Comparison of ENCODE assay signal across 11 cellular contexts in the genomic region with DNA sequence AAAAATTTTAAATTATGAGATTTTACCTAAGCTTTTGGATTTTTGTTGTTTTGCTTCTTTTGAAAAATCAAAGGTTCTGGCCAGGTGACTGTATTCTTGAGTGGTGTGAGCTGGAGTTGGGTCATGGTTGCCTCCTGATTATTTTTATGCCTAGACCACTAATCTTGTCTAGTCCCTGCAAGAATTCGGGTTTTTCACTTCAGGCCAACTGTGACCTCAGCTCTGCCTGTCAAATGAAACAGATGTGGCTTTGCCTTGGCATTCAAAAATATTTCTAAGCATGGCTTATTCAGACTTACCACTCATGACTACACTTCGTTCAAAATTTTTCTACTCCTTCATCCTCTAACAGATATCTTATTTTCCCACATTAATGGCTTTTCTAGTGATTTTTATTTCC. TPM values are rescaled to one million over a fixed set of nuclear protein-coding genes. Genes with fewer than 3 reads are reported as not detected.
A peak's percentile ranks its signal among the peaks of the same experiment; 100 is the strongest.
DNase-seq lines count a peak whose midpoint lies in the region; ATAC-seq and TF ChIP-seq lines count a peak whose summit lies in the region.
"Had no signal": no experiment of that assay in that cellular context is flagged by ENCODE, and none has a peak within 500 bp of the region (broad histone marks: within the 10 kb centered on the region; RNA-seq: fewer than 3 reads in every experiment).

No MANE protein-coding gene starts in this region.

- TF ChIP-seq CTCF in AG04450 (IDR thresholded peaks at IDR 0.05; ENCODE audit: low read depth, low read length) (no peak), OCI-LY1 (IDR thresholded peaks at IDR 0.05; ENCODE audit: low read length) (no peak), neutrophil (IDR thresholded peaks at IDR 0.05) (no peak), Peyer's patch (IDR thresholded peaks at IDR 0.05) (no peak)

- TF ChIP-seq POLR2A in Peyer's patch (IDR thresholded peaks at IDR 0.05), result no peak

- H3K27me3 ChIP-seq in AG04450 (ENCODE audit: control insufficient read depth, insufficient read depth, low read length) (no peaks in the 10 kb centered on the region), OCI-LY1 (ENCODE audit: insufficient read depth, low read length) (no peaks in the 10 kb centered on the region), neutrophil (no peaks in the 10 kb centered on the region), Peyer's patch (no peaks in the 10 kb centered on the region)

- DNase-seq in AG04450 (ENCODE audit: low read depth, low spot score), result no peak
- DNase-seq in fibroblast of gingiva (ENCODE audit: low read depth), result peak; percentile 35
- no peak for DNase-seq in activated CD4-positive, alpha-beta T cell treated with anti-CD3 and anti-CD28 coated beads for 1 hour
- DNase-seq in activated T-cell treated with anti-CD3 and anti-CD28 coated beads, Interleukin-2, amount 50 U/mL, for 1 hour, result no peak
- DNase-seq in Peyer's patch, result no peak
- DNase-seq: activated CD4-positive, alpha-beta T cell treated with anti-CD3 and anti-CD28 coated beads for 4 hours; MV-4-11; NCI-H446 treated with DMSO at 0.1 percent for 48 hours had no signal

- ATAC-seq in HG03571 (IDR thresholded peaks at IDR 0.05; ENCODE audit: unreplicated experiment), result no peak

- POLR2A ChIA-PET in AG04450 (lab: Yijun Ruan, JAX), result interaction anchor here (1.2 to 2.3 kb wide), 5 partner anchors 12 to 26 kb away, joined by 4 to 15 read pairs (median 8); a partner anchor contains a TSS

- peak overlapping the region; percentile 14 for H3K4me2 ChIP-seq in OCI-LY1 (ENCODE audit: low read length)

- H3K27ac ChIP-seq in AG04450 (ENCODE audit: low read depth, low read length), result peak overlapping the region; percentile 80
- H3K27ac ChIP-seq in OCI-LY1 (ENCODE audit: low read depth, low read length, poor library complexity, severe bottlenecking), result peak overlapping the region; percentile 87
- peak overlapping the region; percentile 27 for H3K27ac ChIP-seq in neutrophil
- no peak overlapping the region for H3K27ac ChIP-seq in Peyer's patch

- no peaks in the 10 kb centered on the region for H3K79me2 ChIP-seq in OCI-LY1 (ENCODE audit: insufficient read depth, low read length)

- peak overlapping the region; percentile 29; the same call in 1 of the 2 replicates for H3K9ac ChIP-seq in OCI-LY1 (ENCODE audit: low read length)

- no peaks in the 10 kb centered on the region for H4K20me1 ChIP-seq in OCI-LY1 (ENCODE audit: insufficient read depth, low read length)

- H3K4me1 ChIP-seq in OCI-LY1 (ENCODE audit: insufficient read depth, low read length, severe bottlenecking), result peaks cover 50% of the 10 kb centered on the region
- H3K4me1 ChIP-seq in neutrophil (ENCODE audit: control insufficient read depth in 1 of 2, insufficient read depth in 1 of 2, low read depth in 1 of 2, low read length in 1 of 2), result peaks cover 9% of the 10 kb centered on the region in 2 experiments
- peaks cover 0 to 6% (median 0%) of the 10 kb centered on the region in 4 donors for H3K4me1 ChIP-seq in Peyer's patch

- H3K36me3 ChIP-seq in OCI-LY1 (ENCODE audit: insufficient read depth, low read length), result no peaks in the 10 kb centered on the region
- H3K36me3 ChIP-seq in neutrophil, result no peaks in the 10 kb centered on the region
- H3K36me3 ChIP-seq in Peyer's patch, result no peaks in the 10 kb centered on the region

- H3K9me3 ChIP-seq in AG04450 (ENCODE audit: control insufficient read depth, insufficient read depth, low read length) (peaks cover 8% of the 10 kb centered on the region), OCI-LY1 (ENCODE audit: low read length) (no peaks in the 10 kb centered on the region), neutrophil (no peaks in the 10 kb centered on the region), Peyer's patch (no peaks in the 10 kb centered on the region)

- peaks cover 15% of the 10 kb centered on the region for H3F3A ChIP-seq in OCI-LY1 (ENCODE audit: insufficient read depth, low read length)

- no peaks in the 10 kb centered on the region for H3K9me2 ChIP-seq in OCI-LY1 (ENCODE audit: low read depth, low read length)

- no peak overlapping the region for H2AFZ ChIP-seq in OCI-LY1 (ENCODE audit: low read length)

- H3K4me3 ChIP-seq in AG04450 (ENCODE audit: low read depth, low read length), result no peak overlapping the region
- H3K4me3 ChIP-seq in OCI-LY1 (ENCODE audit: low read depth, low read length, poor library complexity, severe bottlenecking), result no peak overlapping the region
- H3K4me3 ChIP-seq in neutrophil (ENCODE audit: low read depth in 1 of 2, low read length in 1 of 2), result no peak overlapping the region
- no peak overlapping the region for H3K4me3 ChIP-seq in Peyer's patch

- CTCF ChIA-PET in AG04450 (lab: Charles Lee), result interaction anchor here (0.7 to 1.6 kb wide), 3 partner anchors 25 to 37 kb away, joined by 3 to 9 read pairs (median 5); a partner anchor contains a TSS

RNA-seq across cellular contexts. Expression of a gene that starts 25.4 kb away (rescaled TPM):
- polyA plus RNA-seq in AG04450 (2011; rRNA removed), result 131 and 164 TPM in 2 replicates
- polyA minus RNA-seq in AG04450 (2011; rRNA and poly(A)+ RNA removed), result 81.9 and 122 TPM in 2 replicates
- total RNA-seq in Peyer's patch, result 100 to 1,000 TPM in 1 of 4 donors, 10 to 100 TPM in 3; 45.0 to 123 (median 58.3) TPM

Comparison
In these comparisons a context has a peak if more than half of its experiments do, and no peak if none do; other contexts are left out.
1. H3K27ac ChIP-seq: peak in AG04450 (single experiment), OCI-LY1 (single experiment) and neutrophil (single experiment); none in Peyer's patch (0 of 4).